Comparison of ENCODE assay signal across 23 cellular contexts in the genomic region with DNA sequence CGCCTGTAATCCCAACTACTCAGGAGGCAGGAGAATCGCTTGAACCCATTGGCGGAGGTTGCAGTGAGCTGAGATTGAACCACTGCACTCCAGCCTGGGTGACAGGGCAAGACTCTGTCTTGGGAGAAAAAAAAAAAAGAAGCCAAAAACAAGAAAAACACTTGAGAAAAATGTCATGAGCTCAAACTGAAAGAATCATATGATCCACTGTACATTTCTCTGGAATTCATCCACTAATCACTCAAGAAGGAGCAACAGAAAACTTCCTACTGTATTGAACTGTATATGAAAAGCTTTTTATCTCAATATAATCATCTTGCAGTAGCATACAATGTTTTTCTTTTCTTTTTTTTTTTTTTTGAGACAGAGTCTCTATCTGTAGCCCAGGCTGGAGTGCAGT.
"Had no signal": no experiment of that assay in that cellular context is flagged by ENCODE, and none has a peak within 500 bp of the region (broad histone marks: within the 10 kb centered on the region; RNA-seq: fewer than 3 reads in every experiment).

No MANE protein-coding gene starts in this region.

- H3K9me3 ChIP-seq: lower lobe of right lung, right atrium auricular region, right lobe of liver, stomach, suprapubic skin, tibial nerve, vagina had no signal

- ATAC-seq: left cardiac atrium; left lobe of liver; lower lobe of right lung; naive thymus-derived CD8-positive, alpha-beta T cell; right lobe of liver; stimulated activated naive B cell treated with anti-CD40 and anti-IgM and Interleukin-4, amounts not matched to agents 10 μg/mL and 1 μg/mL and 100 μg/mL, for 72 hours; stimulated activated naive CD8-positive, alpha-beta T cell treated with anti-CD3 and anti-CD28 coated beads, Interleukin-15, Interleukin-2, amounts not matched to agents 100 U/mL and 50 U/mL, for 24 hours had no signal

- H3K27ac ChIP-seq: lower lobe of right lung, parathyroid adenoma, right atrium auricular region, right lobe of liver, skin epidermis, stomach, suprapubic skin, tibial nerve, vagina had no signal

- H3K27me3 ChIP-seq: right atrium auricular region, right lobe of liver, stomach, suprapubic skin, tibial nerve, vagina had no signal

- DNase-seq: hippocampal formation; kidney glomerular epithelial cell; left cardiac atrium; lower lobe of right lung; mammary epithelial cell; mesenchymal stem cell; naive thymus-derived CD8-positive, alpha-beta T cell; nucleus accumbens; right lobe of liver; stimulated activated CD4-positive, alpha-beta T cell treated with anti-CD3 and anti-CD28 coated beads, Interleukin-12 subunit alpha, Interleukin-12 subunit beta, amount 100 ng/mL, for 4 hours; stimulated activated CD4-positive, alpha-beta T cell treated with anti-CD3 and anti-CD28 coated beads, Interleukin-15, amount 100 ng/mL, for 24 hours; stimulated activated CD4-positive, alpha-beta T cell treated with anti-CD3 and anti-CD28 coated beads, Interleukin-2, amount 100 ng/mL, for 24 hours; stimulated activated CD4-positive, alpha-beta T cell treated with anti-CD3 and anti-CD28 coated beads, Interleukin-4, amount 100 ng/mL, for 1 hour; stimulated activated naive B cell treated with anti-CD40 and anti-IgM and Interleukin-4, amounts not matched to agents 10 μg/mL and 1 μg/mL and 100 μg/mL, for 72 hours; stimulated activated naive CD8-positive, alpha-beta T cell treated with anti-CD3 and anti-CD28 coated beads, Interleukin-15, Interleukin-2, amounts not matched to agents 100 U/mL and 50 U/mL, for 24 hours; stomach had no signal

- H3K4me1 ChIP-seq: lower lobe of right lung, parathyroid adenoma, right atrium auricular region, right lobe of liver, stomach, suprapubic skin, tibial nerve, vagina had no signal

- H3K4me3 ChIP-seq: lower lobe of right lung, right atrium auricular region, right lobe of liver, skin epidermis, stomach, suprapubic skin, tibial nerve, vagina had no signal
